Comparison of ENCODE assay signal across 8 cellular contexts in genomic region chr13:106533101-106533939, GRCh38. TPM values are rescaled to one million over a fixed set of nuclear protein-coding genes. Genes with fewer than 3 reads are reported as not detected.
DNase-seq lines count a peak whose midpoint lies in the region; ATAC-seq, FAIRE-seq and TF ChIP-seq lines count a peak whose summit lies in the region.

No MANE protein-coding gene starts in this region.

- no peak overlapping the region for H3K27ac ChIP-seq in GM12878 (ENCODE audit: control insufficient read depth, insufficient read depth)

- peak; percentile 58 for TF ChIP-seq RAD21 in GM12878 (IDR thresholded peaks at IDR 0.05; ENCODE audit: insufficient read depth, low read depth, low read length)

- POLR2A ChIA-PET in GM12878 (lab: Charles Lee): no interaction called here

- peak; percentile 24 to 54 (median 28); a peak in 4 of 6 replicates for TF ChIP-seq CTCF in GM12878 (IDR thresholded peaks at IDR 0.05 in 2 of 3, conservative IDR thresholded peaks at IDR 0.05 in 1 of 3; ENCODE audit: control insufficient read depth in 2 of 3, extremely low read depth in 1 of 3, insufficient read depth in 1 of 3, low read depth in 3 of 3, low read length in 3 of 3)

- SMC1A ChIA-PET in GM12878 (lab: Charles Lee; ENCODE audit: uncharacterized antibody, unreplicated experiment): interaction anchor here (0.7 to 3.4 kb wide), 4 partner anchors 32 to 451 kb away, joined by 3 to 12 read pairs (median 4); no protein-coding TSS in a partner anchor

- H3K4me2 ChIP-seq in GM12878 (ENCODE audit: control insufficient read depth, insufficient read depth): peak overlapping the region; percentile 77; the same call in 1 of the 2 replicates

- H4K20me1 ChIP-seq in GM12878 (ENCODE audit: control insufficient read depth, insufficient read depth): no peaks in the 10 kb centered on the region

- FAIRE-seq in GM12878 (lab: Jason Lieb, UNC): no peak

- 6% methylated on average over 28 of the region's 44 CpGs for whole genome bisulfite sequencing in GM12878 (ENCODE audit: insufficient coverage, insufficient replicate concordance, low lambda C conversion rate, missing lambda C conversion rate)

- H2AFZ ChIP-seq in GM12878 (ENCODE audit: control insufficient read depth, low read depth, low read length): no peak overlapping the region

- no peaks in the 10 kb centered on the region for H3K79me2 ChIP-seq in GM12878 (ENCODE audit: control insufficient read depth, insufficient read depth, low read length)

- peaks cover 3% of the 10 kb centered on the region; the same call in 1 of the 2 replicates for H3K4me1 ChIP-seq in GM12878 (ENCODE audit: control insufficient read depth, insufficient read depth, low read length)

- no peak for TF ChIP-seq POLR2A in GM12878 (IDR thresholded peaks at IDR 0.05; ENCODE audit: low read depth, low read length)

- no peaks in the 10 kb centered on the region for H3K36me3 ChIP-seq in GM12878 (ENCODE audit: control insufficient read depth in 2 of 2, insufficient read depth in 2 of 2, low read length in 1 of 2)

- H3K27me3 ChIP-seq in GM12878 (replicated peaks in 1 of 2; ENCODE audit: control insufficient read depth in 2 of 2, insufficient read depth in 2 of 2, low read length in 1 of 2): peaks cover 0 to 17% of the 10 kb centered on the region in 2 experiments; a peak in 2 of 4 replicates

- RAD21 ChIA-PET in GM12878 (lab: Charles Lee; ENCODE audit: unreplicated experiment): interaction anchor here (0.7 to 1.6 kb wide), 7 partner anchors 22 to 813 kb away, joined by 3 to 5 read pairs (median 4); no protein-coding TSS in a partner anchor

- H3K4me3 ChIP-seq in GM12878: peak overlapping the region; percentile 30; the same call in 1 of the 2 replicates

- intact Hi-C loops in GM12878 (cut with micrococcal nuclease; ENCODE audit: unreplicated experiment): loop anchor here (10.0 kb wide), 2 partner anchors 159 to 1759 kb away; no protein-coding TSS in a partner anchor

- DNase-seq in COR-L47 (lab: John Stamatoyannopoulos, UW) (peak; percentile 90), HK-2 (ENCODE audit: unreplicated experiment) (peak; percentile 74), GM12878 (ENCODE audit: low read depth, low spot score) (no peak), hepatic stellate cell (ENCODE audit: low spot score) (peak; percentile 60), pons (ENCODE audit: low spot score) (peak; percentile 72), OCI-M2 (lab: John Stamatoyannopoulos, UW; ENCODE audit: unreplicated experiment) (no peak)

- CTCF ChIA-PET in GM12878 (lab: Yijun Ruan, JAX): interaction anchor here (0.9 to 1.5 kb wide), 3 partner anchors 20 to 449 kb away, joined by 4 to 7 read pairs (median 4); no protein-coding TSS in a partner anchor

- TF ChIP-seq EP300 in GM12878 (IDR thresholded peaks at IDR 0.05; ENCODE audit: borderline replicate concordance in 1 of 2, control insufficient read depth in 1 of 2, low read depth in 2 of 2, low read length in 2 of 2): no peak

- H3K9ac ChIP-seq in GM12878 (ENCODE audit: control insufficient read depth, insufficient read depth, low read length): no peak overlapping the region; the same call in 1 of the 2 replicates

- in situ Hi-C loops in GM12878 (cut with MboI): loop anchor here (25.0 kb wide), 1 partner anchor 1546 kb away; no protein-coding TSS in a partner anchor

- ATAC-seq in GM12878: peak; percentile 6; the same call in 2 of the 3 replicates
- ATAC-seq in GM21723 (IDR thresholded peaks at IDR 0.05; ENCODE audit: unreplicated experiment): no peak

- no TSS peak for BruUV-seq in GM12878 (replicated peaks; lab: Mats Ljungman, UMichigan)

- H3K9me3 ChIP-seq in GM12878 (replicated peaks; ENCODE audit: control insufficient read depth, insufficient read depth, low read length): no peaks in the 10 kb centered on the region; the same call in 2 of the 3 replicates

TF ChIP-seq in PFSK-1, 5 proteins besides CTCF, POLR2A, EP300 and RAD21:
- TF ChIP-seq POLR2AphosphoS5 (IDR thresholded peaks at IDR 0.05; ENCODE audit: low read depth, low read length): no peak
- peak; percentile 69 for TF ChIP-seq FOXP2 (optimal IDR thresholded peaks at IDR 0.05; ENCODE audit: borderline replicate concordance, extremely low read depth, extremely low read length, insufficient read depth)

TF ChIP-seq in GM12878, 131 proteins besides CTCF, POLR2A, EP300 and RAD21 (continues in another document):
- TF ChIP-seq PBX3 (IDR thresholded peaks at IDR 0.05; ENCODE audit: insufficient replicate concordance, low read depth, low read length) (no peak), SMC3 (IDR thresholded peaks at IDR 0.05; ENCODE audit: borderline replicate concordance, low read length) (peak; percentile 37; the same call in 1 of the 2 replicates), EGR1 (IDR thresholded peaks at IDR 0.05; ENCODE audit: borderline replicate concordance in 1 of 2, low read depth in 2 of 2, low read length in 2 of 2) (no peak), NR2C2 (IDR thresholded peaks at IDR 0.05; ENCODE audit: borderline replicate concordance, control insufficient read depth, insufficient read length, low read depth) (no peak), MAX (IDR thresholded peaks at IDR 0.05; ENCODE audit: low read depth, low read length) (no peak), MEF2B (IDR thresholded peaks at IDR 0.05; ENCODE audit: partially characterized antibody, poor library complexity, severe bottlenecking) (no peak), RFX5 (IDR thresholded peaks at IDR 0.05; ENCODE audit: low read depth, low read length) (no peak), ATF7 (IDR thresholded peaks at IDR 0.05; ENCODE audit: low read depth) (no peak), RELB (IDR thresholded peaks at IDR 0.05; ENCODE audit: low read depth) (no peak), NBN (IDR thresholded peaks at IDR 0.05) (no peak)

RNA-seq across cellular contexts. Expression of gene EFNB2, which starts 2.1 kb away (rescaled TPM):
- 5.9 TPM for polyA plus RNA-seq in PFSK-1 (2012; ENCODE audit: insufficient read length, low read depth)
- 0.12 and 0.13 TPM in 2 replicates for total RNA-seq in GM12878 (2013; cell fraction: nucleolus; rRNA removed)
- total RNA-seq in GM12878 (2014; rRNA removed) (0.22 and 0.40 TPM in 2 replicates), GM12878 (2014; rRNA removed; fragmentation: Illumina TruSeq; extraction: Trizol) (0.18 and 0.27 TPM in 2 replicates), GM12878 (2021) (0.40 and 0.44 TPM in 2 replicates)
- polyA plus RNA-seq in GM12878 (2011; ENCODE audit: low read depth): 0.72 TPM
- polyA plus RNA-seq in GM12878 (2011; rRNA removed) (1.3 and 1.5 TPM in 2 replicates), GM12878 (2014; fragmentation: Illumina TruSeq; extraction: Trizol) (0.38 and 0.43 TPM in 2 replicates), GM12878 (2014; fragmentation: Nextera tagmentation; extraction: Ambion mirVana) (under 1 TPM; 0.18 TPM), GM12878 (2014; rRNA removed) (0.31 and 0.33 TPM in 2 replicates), GM12878 (2016; fragmentation: Nextera tagmentation; extraction: Ambion mirVana) (under 1 TPM in 1 of 2 experiments, not detected in 1; 0.12 TPM)
- polyA plus RNA-seq in GM12878 (2011; cell fraction: cytosol; rRNA removed): 1.2 and 1.3 TPM in 2 replicates
- polyA plus RNA-seq in GM12878 (2011; cell fraction: nucleus; rRNA removed): 1.2 and 2.0 TPM in 2 replicates
- 0.90 and 1.1 TPM in 2 replicates for polyA plus RNA-seq in GM12878 (2012)
- polyA minus RNA-seq in GM12878 (2011; rRNA and poly(A)+ RNA removed): 1.8 and 1.9 TPM in 2 replicates
- 0.80 and 1.4 TPM in 2 replicates for polyA minus RNA-seq in GM12878 (2011; cell fraction: cytosol; rRNA and poly(A)+ RNA removed)
- polyA minus RNA-seq in GM12878 (2011; cell fraction: nucleus; rRNA and poly(A)+ RNA removed): 0.97 and 2.4 TPM in 2 replicates

RNA-seq across cellular contexts. Expression of gene ARGLU1, which starts 34.6 kb away (rescaled TPM):
- 33.7 TPM for polyA plus RNA-seq in PFSK-1 (2012; ENCODE audit: insufficient read length, low read depth)
- total RNA-seq in GM12878 (2013; cell fraction: nucleolus; rRNA removed): 503 and 516 TPM in 2 replicates
- total RNA-seq in GM12878 (2014; rRNA removed) (92.4 and 113 TPM in 2 replicates), GM12878 (2014; rRNA removed; fragmentation: Illumina TruSeq; extraction: Trizol) (93.8 and 101 TPM in 2 replicates), GM12878 (2021) (88.4 and 91.2 TPM in 2 replicates)
- polyA plus RNA-seq in GM12878 (2011; ENCODE audit: low read depth): 42.3 TPM
- polyA plus RNA-seq in GM12878 (2011; rRNA removed) (197 and 333 TPM in 2 replicates), GM12878 (2014; fragmentation: Illumina TruSeq; extraction: Trizol) (105 and 138 TPM in 2 replicates), GM12878 (2014; fragmentation: Nextera tagmentation; extraction: Ambion mirVana) (10 to 100 TPM; 47.1 to 70.3 TPM), GM12878 (2014; rRNA removed) (110 and 129 TPM in 2 replicates), GM12878 (2016; fragmentation: Nextera tagmentation; extraction: Ambion mirVana) (100 to 1,000 TPM; 103 to 110 TPM)
- 51.1 and 88.4 TPM in 2 replicates for polyA plus RNA-seq in GM12878 (2011; cell fraction: cytosol; rRNA removed)
- polyA plus RNA-seq in GM12878 (2011; cell fraction: nucleus; rRNA removed): 510 and 559 TPM in 2 replicates
- polyA plus RNA-seq in GM12878 (2012): 84.4 and 90.3 TPM in 2 replicates
- polyA minus RNA-seq in GM12878 (2011; rRNA and poly(A)+ RNA removed): 22.2 and 28.0 TPM in 2 replicates
- 13.8 and 15.4 TPM in 2 replicates for polyA minus RNA-seq in GM12878 (2011; cell fraction: cytosol; rRNA and poly(A)+ RNA removed)
- 67.7 and 72.2 TPM in 2 replicates for polyA minus RNA-seq in GM12878 (2011; cell fraction: nucleus; rRNA and poly(A)+ RNA removed)

Comparison
In these comparisons a context has a peak if more than half of its experiments do, and no peak if none do; other contexts are left out.
1. DNase-seq: peak in COR-L47 (single experiment), HK-2 (single experiment), hepatic stellate cell (single experiment) and pons (single experiment); none in GM12878 (single experiment) and OCI-M2 (single experiment).